8 cellular contexts compared by ENCODE assay signal in the genomic region with DNA sequence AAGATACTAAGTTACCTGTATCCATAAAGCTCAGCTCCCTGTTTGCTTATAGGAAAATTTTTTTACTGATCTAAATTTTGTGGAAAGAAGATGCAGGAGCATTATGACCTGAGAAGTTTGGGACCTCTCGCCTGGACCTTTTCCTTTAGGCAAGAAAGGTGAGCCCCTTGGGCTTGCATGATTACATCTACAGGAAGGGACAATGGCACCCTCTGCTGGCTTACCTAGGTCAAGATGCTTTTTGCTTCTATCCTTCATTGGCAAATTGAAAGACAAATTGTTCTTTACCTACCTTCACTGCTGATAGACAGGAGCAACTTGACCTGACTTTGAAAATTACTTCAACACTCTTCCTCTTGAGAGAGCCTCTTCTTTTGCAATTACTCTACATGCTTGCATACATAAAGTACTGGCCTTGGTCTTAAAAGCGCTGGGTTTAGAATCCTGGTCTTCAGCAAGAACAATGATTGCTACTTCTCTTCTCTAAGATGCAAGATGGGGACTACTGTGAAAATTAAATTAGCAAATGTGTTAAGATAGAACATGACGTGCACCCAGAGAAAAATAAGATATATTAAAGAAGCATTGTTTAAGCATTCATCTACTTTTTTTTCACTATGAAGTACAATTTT.
DNase-seq lines count a peak whose midpoint lies in the region; ATAC-seq and TF ChIP-seq lines count a peak whose summit lies in the region.

No MANE protein-coding gene starts in this region.

- no peaks in the 10 kb centered on the region for H3K36me3 Mint-ChIP-seq in activated CD8-positive, alpha-beta T cell treated with anti-CD3 and anti-CD28 coated beads, Interleukin-2, amount 10 ng/mL, durations not matched to agents 7 days and 5 days (ENCODE audit: low read depth)

- no peaks in the 10 kb centered on the region for H3F3A ChIP-seq in MM.1S (ENCODE audit: insufficient read depth, low read length)

- H3K9me3 Mint-ChIP-seq in stimulated activated naive CD8-positive, alpha-beta T cell treated with anti-CD3 and anti-CD28 coated beads, Interleukin-15, amount 100 ng/mL, for 72 hours = peaks cover 5 to 16% of the 10 kb centered on the region in 2 donors
- peaks cover 5% of the 10 kb centered on the region for H3K9me3 Mint-ChIP-seq in activated CD8-positive, alpha-beta T cell treated with anti-CD3 and anti-CD28 coated beads, Interleukin-2, amount 10 ng/mL, durations not matched to agents 7 days and 5 days (ENCODE audit: insufficient read depth)

- no peaks in the 10 kb centered on the region for H3K36me3 ChIP-seq in MM.1S (replicated peaks; ENCODE audit: insufficient read depth, low read length)

- peak; percentile 75 for TF ChIP-seq CTCF in MM.1S (IDR thresholded peaks at IDR 0.05; ENCODE audit: low read length)

- no peaks in the 10 kb centered on the region for H3K4me1 ChIP-seq in MM.1S (ENCODE audit: low read length)

- no peaks in the 10 kb centered on the region for H3K27me3 Mint-ChIP-seq in stimulated activated naive CD8-positive, alpha-beta T cell treated with anti-CD3 and anti-CD28 coated beads, Interleukin-15, amount 100 ng/mL, for 72 hours
- no peaks in the 10 kb centered on the region for H3K27me3 Mint-ChIP-seq in activated CD8-positive, alpha-beta T cell treated with anti-CD3 and anti-CD28 coated beads, Interleukin-2, amount 10 ng/mL, durations not matched to agents 7 days and 5 days (ENCODE audit: low read depth)

- no peaks in the 10 kb centered on the region for H3K9me2 ChIP-seq in MM.1S (replicated peaks; ENCODE audit: insufficient read depth, low read length)

- H3K79me2 ChIP-seq in MM.1S (ENCODE audit: low read length) = no peaks in the 10 kb centered on the region

- no peaks in the 10 kb centered on the region for H3K27me3 ChIP-seq in MM.1S (replicated peaks; ENCODE audit: insufficient read depth, low read length)

- no peak overlapping the region for H3K9ac ChIP-seq in MM.1S (ENCODE audit: low read length)

- H3K4me3 ChIP-seq in MM.1S (ENCODE audit: low read length) = no peak overlapping the region

- no peak overlapping the region for H3K4me2 ChIP-seq in MM.1S (ENCODE audit: low read depth, low read length)

- no peaks in the 10 kb centered on the region for H4K20me1 ChIP-seq in MM.1S (ENCODE audit: insufficient read depth, low read length)

- no peak overlapping the region for H3K27ac ChIP-seq in MM.1S (ENCODE audit: low read length)

- H3K9me3 ChIP-seq in MM.1S (replicated peaks; ENCODE audit: insufficient read depth, low read length) = no peaks in the 10 kb centered on the region

- POLR2A ChIA-PET in activated CD8-positive, alpha-beta T cell treated with anti-CD3 and anti-CD28 coated beads, Interleukin-2, amount 10 ng/mL, durations not matched to agents 7 days and 5 days (lab: Charles Lee) = no interaction called here

- H3K4me3 Mint-ChIP-seq in stimulated activated naive CD8-positive, alpha-beta T cell treated with anti-CD3 and anti-CD28 coated beads, Interleukin-15, amount 100 ng/mL, for 72 hours = no peak overlapping the region
- no peak overlapping the region for H3K4me3 Mint-ChIP-seq in activated CD8-positive, alpha-beta T cell treated with anti-CD3 and anti-CD28 coated beads, Interleukin-2, amount 10 ng/mL, durations not matched to agents 7 days and 5 days

- CTCF ChIA-PET in activated CD8-positive, alpha-beta T cell treated with anti-CD3 and anti-CD28 coated beads, Interleukin-2, amount 10 ng/mL, durations not matched to agents 7 days and 5 days (lab: Charles Lee) = no interaction called here

- ATAC-seq in stimulated activated naive CD8-positive, alpha-beta T cell treated with anti-CD3 and anti-CD28 coated beads, Interleukin-15, Interleukin-2, amounts not matched to agents 100 U/mL and 50 U/mL, for 24 hours = no peak
- ATAC-seq in stimulated activated naive CD8-positive, alpha-beta T cell treated with anti-CD3 and anti-CD28 coated beads, Interleukin-15, amount 100 ng/mL, for 72 hours = no peak
- no peak for ATAC-seq in activated CD8-positive, alpha-beta T cell treated with anti-CD3 and anti-CD28 coated beads, Interleukin-2, amount 10 ng/mL, durations not matched to agents 7 days and 5 days
- ATAC-seq in HG03095 (IDR thresholded peaks at IDR 0.05; ENCODE audit: unreplicated experiment) = no peak
- ATAC-seq in HG03520 (IDR thresholded peaks at IDR 0.05; ENCODE audit: unreplicated experiment) = no peak
- no peak for ATAC-seq in HG02571 (IDR thresholded peaks at IDR 0.05; ENCODE audit: unreplicated experiment)

- no peaks in the 10 kb centered on the region for H3K4me1 Mint-ChIP-seq in stimulated activated naive CD8-positive, alpha-beta T cell treated with anti-CD3 and anti-CD28 coated beads, Interleukin-15, amount 100 ng/mL, for 72 hours
- H3K4me1 Mint-ChIP-seq in activated CD8-positive, alpha-beta T cell treated with anti-CD3 and anti-CD28 coated beads, Interleukin-2, amount 10 ng/mL, durations not matched to agents 7 days and 5 days (ENCODE audit: low read depth) = no peaks in the 10 kb centered on the region

- DNase-seq in stimulated activated naive CD8-positive, alpha-beta T cell treated with anti-CD3 and anti-CD28 coated beads, Interleukin-15, Interleukin-2, amounts not matched to agents 100 U/mL and 50 U/mL, for 24 hours = peak; percentile 8
- no peak for DNase-seq in stimulated activated naive CD8-positive, alpha-beta T cell treated with anti-CD3 and anti-CD28 coated beads, Interleukin-15, amount 100 ng/mL, for 72 hours
- DNase-seq in MM.1S (peak; percentile 53), islet precursor cell (peak; percentile 75)
- DNase-seq in activated CD8-positive, alpha-beta T cell treated with anti-CD3 and anti-CD28 coated beads, Interleukin-2, amount 10 ng/mL, durations not matched to agents 7 days and 5 days = peak; percentile 26

- no peak overlapping the region for H3K27ac Mint-ChIP-seq in stimulated activated naive CD8-positive, alpha-beta T cell treated with anti-CD3 and anti-CD28 coated beads, Interleukin-15, amount 100 ng/mL, for 72 hours
- H3K27ac Mint-ChIP-seq in activated CD8-positive, alpha-beta T cell treated with anti-CD3 and anti-CD28 coated beads, Interleukin-2, amount 10 ng/mL, durations not matched to agents 7 days and 5 days = no peak overlapping the region

- H2AFZ ChIP-seq in MM.1S (ENCODE audit: low read length) = no peak overlapping the region

Comparison
In these comparisons a context has a peak if more than half of its experiments do, and no peak if none do; other contexts are left out.
1. DNase-seq: peak in stimulated activated naive CD8-positive, alpha-beta T cell treated with anti-CD3 and anti-CD28 coated beads, Interleukin-15, Interleukin-2, amounts not matched to agents 100 U/mL and 50 U/mL, for 24 hours (single experiment), MM.1S (single experiment), activated CD8-positive, alpha-beta T cell treated with anti-CD3 and anti-CD28 coated beads, Interleukin-2, amount 10 ng/mL, durations not matched to agents 7 days and 5 days (single experiment) and islet precursor cell (single experiment); none in stimulated activated naive CD8-positive, alpha-beta T cell treated with anti-CD3 and anti-CD28 coated beads, Interleukin-15, amount 100 ng/mL, for 72 hours (0 of 2).